28 cellular contexts compared by ENCODE assay signal in the genomic region with DNA sequence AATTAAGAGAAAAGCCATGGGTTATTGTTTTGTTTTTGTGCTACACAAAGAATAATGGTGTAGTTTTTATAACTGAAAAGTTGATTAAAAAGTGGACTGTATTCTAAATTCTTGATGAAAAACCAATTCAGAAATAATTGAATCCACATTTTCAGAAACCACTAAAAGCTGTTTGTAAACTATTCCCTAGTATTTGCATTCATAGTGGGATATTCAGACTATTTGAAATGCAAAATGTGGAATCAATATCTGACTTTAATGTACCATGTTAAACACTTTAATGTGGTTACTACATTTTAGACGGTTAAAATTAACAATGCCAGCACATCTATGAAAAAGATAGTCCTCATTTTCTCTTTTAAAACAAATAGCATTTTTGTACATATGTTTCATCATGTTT.
"Had no signal": no experiment of that assay in that cellular context is flagged by ENCODE, and none has a peak within 500 bp of the region (broad histone marks: within the 10 kb centered on the region; RNA-seq: fewer than 3 reads in every experiment).

No MANE protein-coding gene starts in this region.

- H3K4me3 ChIP-seq: left lung, lower lobe of right lung, pancreas, prostate gland, skin epidermis, stomach, testis, thyroid gland, transverse colon, upper lobe of left lung, vagina had no signal

- H3K36me3 Mint-ChIP-seq: naive thymus-derived CD8-positive, alpha-beta T cell; stimulated activated naive B cell treated with anti-CD40 and anti-IgM and Interleukin-4, amounts not matched to agents 10 μg/mL and 1 μg/mL and 100 μg/mL, for 72 hours had no signal

- H3K9me3 ChIP-seq: left lung, lower lobe of right lung, pancreas, prostate gland, testis, thyroid gland, transverse colon, upper lobe of left lung, vagina had no signal

- H3K4me3 Mint-ChIP-seq: immature natural killer cell; naive thymus-derived CD8-positive, alpha-beta T cell; nephron; neural crest cell; stimulated activated naive B cell treated with anti-CD40 and anti-IgM and Interleukin-4, amounts not matched to agents 10 μg/mL and 1 μg/mL and 100 μg/mL, for 72 hours had no signal

- ATAC-seq: left colon; left lung; lower lobe of right lung; naive thymus-derived CD8-positive, alpha-beta T cell; pancreas; right cardiac atrium; sciatic nerve; stimulated activated naive B cell treated with anti-CD40 and anti-IgM and Interleukin-4, amounts not matched to agents 10 μg/mL and 1 μg/mL and 100 μg/mL, for 72 hours; stimulated activated naive CD8-positive, alpha-beta T cell treated with anti-CD3 and anti-CD28 coated beads, Interleukin-15, Interleukin-2, amounts not matched to agents 100 U/mL and 50 U/mL, for 24 hours had no signal

- H3K36me3 ChIP-seq: left lung, lower lobe of right lung, pancreas, prostate gland, stomach, thyroid gland, transverse colon, upper lobe of left lung, vagina had no signal

- H3K4me1 Mint-ChIP-seq: immature natural killer cell; stimulated activated naive B cell treated with anti-CD40 and anti-IgM and Interleukin-4, amounts not matched to agents 10 μg/mL and 1 μg/mL and 100 μg/mL, for 72 hours had no signal

- H3K27me3 ChIP-seq: left lung, stomach, testis, thyroid gland, transverse colon, upper lobe of left lung, vagina had no signal

- H3K9me3 Mint-ChIP-seq: nephron; stimulated activated naive B cell treated with anti-CD40 and anti-IgM and Interleukin-4, amounts not matched to agents 10 μg/mL and 1 μg/mL and 100 μg/mL, for 72 hours had no signal

- H3K27me3 Mint-ChIP-seq: stimulated activated naive B cell treated with anti-CD40 and anti-IgM and Interleukin-4, amounts not matched to agents 10 μg/mL and 1 μg/mL and 100 μg/mL, for 72 hours had no signal

- DNase-seq: immature natural killer cell; left colon; left lung; lower lobe of right lung; mammary epithelial cell; mesenchymal stem cell; naive thymus-derived CD8-positive, alpha-beta T cell; nucleus accumbens; retina; right cardiac atrium; stimulated activated CD4-positive, alpha-beta T cell treated with anti-CD3 and anti-CD28 coated beads, Interleukin-12 subunit alpha, Interleukin-12 subunit beta, amount 100 ng/mL, for 4 hours; stimulated activated CD4-positive, alpha-beta T cell treated with anti-CD3 and anti-CD28 coated beads, Interleukin-15, amount 100 ng/mL, for 24 hours; stimulated activated CD4-positive, alpha-beta T cell treated with anti-CD3 and anti-CD28 coated beads, Interleukin-2, amount 100 ng/mL, for 24 hours; stimulated activated CD4-positive, alpha-beta T cell treated with anti-CD3 and anti-CD28 coated beads, Interleukin-4, amount 100 ng/mL, for 1 hour; stimulated activated naive B cell treated with anti-CD40 and anti-IgM and Interleukin-4, amounts not matched to agents 10 μg/mL and 1 μg/mL and 100 μg/mL, for 72 hours; stimulated activated naive CD8-positive, alpha-beta T cell treated with anti-CD3 and anti-CD28 coated beads, Interleukin-15, Interleukin-2, amounts not matched to agents 100 U/mL and 50 U/mL, for 24 hours; stomach; testis; thyroid gland; transverse colon; upper lobe of left lung had no signal

- H3K27ac ChIP-seq: left lung, lower lobe of right lung, pancreas, prostate gland, stomach, testis, thyroid gland, transverse colon, upper lobe of left lung, vagina had no signal

- H3K27ac Mint-ChIP-seq: immature natural killer cell; naive thymus-derived CD8-positive, alpha-beta T cell; nephron; stimulated activated naive B cell treated with anti-CD40 and anti-IgM and Interleukin-4, amounts not matched to agents 10 μg/mL and 1 μg/mL and 100 μg/mL, for 72 hours had no signal

- H3K4me1 ChIP-seq: left lung, pancreas, prostate gland, stomach, testis, thyroid gland, vagina had no signal
